In the genomic region with DNA sequence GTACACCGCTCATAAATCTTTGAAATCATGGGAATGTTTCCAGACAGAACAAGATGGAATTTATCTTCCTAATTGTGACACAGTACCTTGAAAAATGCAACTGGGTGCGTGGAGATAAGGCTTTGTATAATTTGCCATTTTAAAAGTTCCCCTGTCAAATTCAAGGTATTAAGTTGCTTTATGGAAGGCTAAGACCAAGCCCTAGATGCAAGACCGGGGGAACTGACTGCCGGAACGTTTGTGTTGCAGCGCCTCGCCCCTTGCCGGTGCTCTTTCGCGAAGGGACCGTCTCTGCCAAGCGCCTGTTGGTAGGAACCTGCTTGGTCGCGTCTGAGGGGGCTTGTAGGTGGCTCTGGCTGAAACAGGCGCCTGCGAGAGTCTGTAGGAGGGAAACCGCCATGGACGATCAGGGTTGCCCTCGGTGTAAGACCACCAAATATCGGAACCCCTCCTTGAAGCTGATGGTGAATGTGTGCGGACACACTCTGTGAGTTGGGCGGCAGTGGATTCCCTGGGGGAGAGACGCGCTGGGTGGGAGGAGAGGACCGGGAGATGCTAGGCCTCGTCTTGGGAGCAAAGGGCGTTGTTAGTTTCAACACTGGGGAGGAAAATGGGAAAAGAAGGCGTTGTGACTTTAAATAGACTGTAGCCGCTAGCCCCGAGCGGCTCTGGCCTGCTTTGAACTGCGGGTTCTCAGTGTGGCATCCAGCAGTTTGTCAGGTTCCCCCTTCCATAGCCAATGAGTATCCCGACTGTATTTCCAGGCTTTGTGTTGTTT, we compare ENCODE assay signal across 1 cellular context.
TF ChIP-seq lines count a peak whose summit lies in the region.

A gene (plus strand): TSS at position 297 of the 778 bp plus-strand sequence. CDS start 102 bp downstream, at position 399.

TF ChIP-seq in WTC11, 78 proteins besides CTCF, POLR2A, EP300 and RAD21 (continued from another document):
- TF ChIP-seq, protein P1, sequence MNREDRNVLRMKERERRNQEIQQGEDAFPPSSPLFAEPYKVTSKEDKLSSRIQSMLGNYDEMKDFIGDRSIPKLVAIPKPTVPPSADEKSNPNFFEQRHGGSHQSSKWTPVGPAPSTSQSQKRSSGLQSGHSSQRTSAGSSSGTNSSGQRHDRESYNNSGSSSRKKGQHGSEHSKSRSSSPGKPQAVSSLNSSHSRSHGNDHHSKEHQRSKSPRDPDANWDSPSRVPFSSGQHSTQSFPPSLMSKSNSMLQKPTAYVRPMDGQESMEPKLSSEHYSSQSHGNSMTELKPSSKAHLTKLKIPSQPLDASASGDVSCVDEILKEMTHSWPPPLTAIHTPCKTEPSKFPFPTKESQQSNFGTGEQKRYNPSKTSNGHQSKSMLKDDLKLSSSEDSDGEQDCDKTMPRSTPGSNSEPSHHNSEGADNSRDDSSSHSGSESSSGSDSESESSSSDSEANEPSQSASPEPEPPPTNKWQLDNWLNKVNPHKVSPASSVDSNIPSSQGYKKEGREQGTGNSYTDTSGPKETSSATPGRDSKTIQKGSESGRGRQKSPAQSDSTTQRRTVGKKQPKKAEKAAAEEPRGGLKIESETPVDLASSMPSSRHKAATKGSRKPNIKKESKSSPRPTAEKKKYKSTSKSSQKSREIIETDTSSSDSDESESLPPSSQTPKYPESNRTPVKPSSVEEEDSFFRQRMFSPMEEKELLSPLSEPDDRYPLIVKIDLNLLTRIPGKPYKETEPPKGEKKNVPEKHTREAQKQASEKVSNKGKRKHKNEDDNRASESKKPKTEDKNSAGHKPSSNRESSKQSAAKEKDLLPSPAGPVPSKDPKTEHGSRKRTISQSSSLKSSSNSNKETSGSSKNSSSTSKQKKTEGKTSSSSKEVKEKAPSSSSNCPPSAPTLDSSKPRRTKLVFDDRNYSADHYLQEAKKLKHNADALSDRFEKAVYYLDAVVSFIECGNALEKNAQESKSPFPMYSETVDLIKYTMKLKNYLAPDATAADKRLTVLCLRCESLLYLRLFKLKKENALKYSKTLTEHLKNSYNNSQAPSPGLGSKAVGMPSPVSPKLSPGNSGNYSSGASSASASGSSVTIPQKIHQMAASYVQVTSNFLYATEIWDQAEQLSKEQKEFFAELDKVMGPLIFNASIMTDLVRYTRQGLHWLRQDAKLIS (CRISPR knock-in tag; IDR thresholded peaks at IDR 0.05; ENCODE audit: borderline replicate concordance) = peak; percentile 85; the same call in 1 of the 2 replicates
- TF ChIP-seq, protein P2, sequence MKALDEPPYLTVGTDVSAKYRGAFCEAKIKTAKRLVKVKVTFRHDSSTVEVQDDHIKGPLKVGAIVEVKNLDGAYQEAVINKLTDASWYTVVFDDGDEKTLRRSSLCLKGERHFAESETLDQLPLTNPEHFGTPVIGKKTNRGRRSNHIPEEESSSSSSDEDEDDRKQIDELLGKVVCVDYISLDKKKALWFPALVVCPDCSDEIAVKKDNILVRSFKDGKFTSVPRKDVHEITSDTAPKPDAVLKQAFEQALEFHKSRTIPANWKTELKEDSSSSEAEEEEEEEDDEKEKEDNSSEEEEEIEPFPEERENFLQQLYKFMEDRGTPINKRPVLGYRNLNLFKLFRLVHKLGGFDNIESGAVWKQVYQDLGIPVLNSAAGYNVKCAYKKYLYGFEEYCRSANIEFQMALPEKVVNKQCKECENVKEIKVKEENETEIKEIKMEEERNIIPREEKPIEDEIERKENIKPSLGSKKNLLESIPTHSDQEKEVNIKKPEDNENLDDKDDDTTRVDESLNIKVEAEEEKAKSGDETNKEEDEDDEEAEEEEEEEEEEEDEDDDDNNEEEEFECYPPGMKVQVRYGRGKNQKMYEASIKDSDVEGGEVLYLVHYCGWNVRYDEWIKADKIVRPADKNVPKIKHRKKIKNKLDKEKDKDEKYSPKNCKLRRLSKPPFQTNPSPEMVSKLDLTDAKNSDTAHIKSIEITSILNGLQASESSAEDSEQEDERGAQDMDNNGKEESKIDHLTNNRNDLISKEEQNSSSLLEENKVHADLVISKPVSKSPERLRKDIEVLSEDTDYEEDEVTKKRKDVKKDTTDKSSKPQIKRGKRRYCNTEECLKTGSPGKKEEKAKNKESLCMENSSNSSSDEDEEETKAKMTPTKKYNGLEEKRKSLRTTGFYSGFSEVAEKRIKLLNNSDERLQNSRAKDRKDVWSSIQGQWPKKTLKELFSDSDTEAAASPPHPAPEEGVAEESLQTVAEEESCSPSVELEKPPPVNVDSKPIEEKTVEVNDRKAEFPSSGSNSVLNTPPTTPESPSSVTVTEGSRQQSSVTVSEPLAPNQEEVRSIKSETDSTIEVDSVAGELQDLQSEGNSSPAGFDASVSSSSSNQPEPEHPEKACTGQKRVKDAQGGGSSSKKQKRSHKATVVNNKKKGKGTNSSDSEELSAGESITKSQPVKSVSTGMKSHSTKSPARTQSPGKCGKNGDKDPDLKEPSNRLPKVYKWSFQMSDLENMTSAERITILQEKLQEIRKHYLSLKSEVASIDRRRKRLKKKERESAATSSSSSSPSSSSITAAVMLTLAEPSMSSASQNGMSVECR (CRISPR knock-in tag; IDR thresholded peaks at IDR 0.05; ENCODE audit: borderline replicate concordance) = peak; percentile 88; the same call in 1 of the 2 replicates
- peak; percentile 82; the same call in 1 of the 2 replicates for TF ChIP-seq ETV6 (CRISPR knock-in tag; IDR thresholded peaks at IDR 0.05)
- peak; percentile 57; the same call in 1 of the 2 replicates for TF ChIP-seq FOXP1 (CRISPR knock-in tag; IDR thresholded peaks at IDR 0.05; ENCODE audit: borderline replicate concordance)
- TF ChIP-seq, protein P3, sequence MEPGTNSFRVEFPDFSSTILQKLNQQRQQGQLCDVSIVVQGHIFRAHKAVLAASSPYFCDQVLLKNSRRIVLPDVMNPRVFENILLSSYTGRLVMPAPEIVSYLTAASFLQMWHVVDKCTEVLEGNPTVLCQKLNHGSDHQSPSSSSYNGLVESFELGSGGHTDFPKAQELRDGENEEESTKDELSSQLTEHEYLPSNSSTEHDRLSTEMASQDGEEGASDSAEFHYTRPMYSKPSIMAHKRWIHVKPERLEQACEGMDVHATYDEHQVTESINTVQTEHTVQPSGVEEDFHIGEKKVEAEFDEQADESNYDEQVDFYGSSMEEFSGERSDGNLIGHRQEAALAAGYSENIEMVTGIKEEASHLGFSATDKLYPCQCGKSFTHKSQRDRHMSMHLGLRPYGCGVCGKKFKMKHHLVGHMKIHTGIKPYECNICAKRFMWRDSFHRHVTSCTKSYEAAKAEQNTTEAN (CRISPR knock-in tag; IDR thresholded peaks at IDR 0.05) = peak; percentile 54; the same call in 1 of the 2 replicates
- TF ChIP-seq ZNF232 (CRISPR knock-in tag; IDR thresholded peaks at IDR 0.05) = peak; percentile 74; the same call in 1 of the 2 replicates
- TF ChIP-seq, protein P4, sequence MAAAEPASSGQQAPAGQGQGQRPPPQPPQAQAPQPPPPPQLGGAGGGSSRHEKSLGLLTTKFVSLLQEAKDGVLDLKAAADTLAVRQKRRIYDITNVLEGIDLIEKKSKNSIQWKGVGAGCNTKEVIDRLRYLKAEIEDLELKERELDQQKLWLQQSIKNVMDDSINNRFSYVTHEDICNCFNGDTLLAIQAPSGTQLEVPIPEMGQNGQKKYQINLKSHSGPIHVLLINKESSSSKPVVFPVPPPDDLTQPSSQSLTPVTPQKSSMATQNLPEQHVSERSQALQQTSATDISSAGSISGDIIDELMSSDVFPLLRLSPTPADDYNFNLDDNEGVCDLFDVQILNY (CRISPR knock-in tag; IDR thresholded peaks at IDR 0.05) = peak; percentile 61; the same call in 1 of the 2 replicates
- TF ChIP-seq KAT7 (CRISPR knock-in tag; IDR thresholded peaks at IDR 0.05; ENCODE audit: borderline replicate concordance) = 0 out of 2 replicates have a peak, but pooled peaks have one; percentile 90
- TF ChIP-seq TEAD4 (CRISPR knock-in tag; IDR thresholded peaks at IDR 0.05) = no peak
- no peak for TF ChIP-seq EMX1 (CRISPR knock-in tag; IDR thresholded peaks at IDR 0.05)
- TF ChIP-seq JUN (CRISPR knock-in tag; IDR thresholded peaks at IDR 0.05) = peak; percentile 49; the same call in 1 of the 2 replicates
- TF ChIP-seq, protein P5, sequence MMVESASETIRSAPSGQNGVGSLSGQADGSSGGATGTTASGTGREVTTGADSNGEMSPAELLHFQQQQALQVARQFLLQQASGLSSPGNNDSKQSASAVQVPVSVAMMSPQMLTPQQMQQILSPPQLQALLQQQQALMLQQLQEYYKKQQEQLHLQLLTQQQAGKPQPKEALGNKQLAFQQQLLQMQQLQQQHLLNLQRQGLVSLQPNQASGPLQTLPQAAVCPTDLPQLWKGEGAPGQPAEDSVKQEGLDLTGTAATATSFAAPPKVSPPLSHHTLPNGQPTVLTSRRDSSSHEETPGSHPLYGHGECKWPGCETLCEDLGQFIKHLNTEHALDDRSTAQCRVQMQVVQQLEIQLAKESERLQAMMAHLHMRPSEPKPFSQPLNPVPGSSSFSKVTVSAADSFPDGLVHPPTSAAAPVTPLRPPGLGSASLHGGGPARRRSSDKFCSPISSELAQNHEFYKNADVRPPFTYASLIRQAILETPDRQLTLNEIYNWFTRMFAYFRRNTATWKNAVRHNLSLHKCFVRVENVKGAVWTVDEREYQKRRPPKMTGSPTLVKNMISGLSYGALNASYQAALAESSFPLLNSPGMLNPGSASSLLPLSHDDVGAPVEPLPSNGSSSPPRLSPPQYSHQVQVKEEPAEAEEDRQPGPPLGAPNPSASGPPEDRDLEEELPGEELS (CRISPR knock-in tag; IDR thresholded peaks at IDR 0.05) = peak; percentile 87
- TF ChIP-seq ZNF671 (CRISPR knock-in tag; IDR thresholded peaks at IDR 0.05) = no peak
- TF ChIP-seq, protein P6, sequence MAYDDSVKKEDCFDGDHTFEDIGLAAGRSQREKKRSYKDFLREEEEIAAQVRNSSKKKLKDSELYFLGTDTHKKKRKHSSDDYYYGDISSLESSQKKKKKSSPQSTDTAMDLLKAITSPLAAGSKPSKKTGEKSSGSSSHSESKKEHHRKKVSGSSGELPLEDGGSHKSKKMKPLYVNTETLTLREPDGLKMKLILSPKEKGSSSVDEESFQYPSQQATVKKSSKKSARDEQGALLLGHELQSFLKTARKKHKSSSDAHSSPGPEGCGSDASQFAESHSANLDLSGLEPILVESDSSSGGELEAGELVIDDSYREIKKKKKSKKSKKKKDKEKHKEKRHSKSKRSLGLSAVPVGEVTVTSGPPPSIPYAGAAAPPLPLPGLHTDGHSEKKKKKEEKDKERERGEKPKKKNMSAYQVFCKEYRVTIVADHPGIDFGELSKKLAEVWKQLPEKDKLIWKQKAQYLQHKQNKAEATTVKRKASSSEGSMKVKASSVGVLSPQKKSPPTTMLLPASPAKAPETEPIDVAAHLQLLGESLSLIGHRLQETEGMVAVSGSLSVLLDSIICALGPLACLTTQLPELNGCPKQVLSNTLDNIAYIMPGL (CRISPR knock-in tag; IDR thresholded peaks at IDR 0.05) = peak; percentile 74; the same call in 1 of the 2 replicates
- TF ChIP-seq, protein P7, sequence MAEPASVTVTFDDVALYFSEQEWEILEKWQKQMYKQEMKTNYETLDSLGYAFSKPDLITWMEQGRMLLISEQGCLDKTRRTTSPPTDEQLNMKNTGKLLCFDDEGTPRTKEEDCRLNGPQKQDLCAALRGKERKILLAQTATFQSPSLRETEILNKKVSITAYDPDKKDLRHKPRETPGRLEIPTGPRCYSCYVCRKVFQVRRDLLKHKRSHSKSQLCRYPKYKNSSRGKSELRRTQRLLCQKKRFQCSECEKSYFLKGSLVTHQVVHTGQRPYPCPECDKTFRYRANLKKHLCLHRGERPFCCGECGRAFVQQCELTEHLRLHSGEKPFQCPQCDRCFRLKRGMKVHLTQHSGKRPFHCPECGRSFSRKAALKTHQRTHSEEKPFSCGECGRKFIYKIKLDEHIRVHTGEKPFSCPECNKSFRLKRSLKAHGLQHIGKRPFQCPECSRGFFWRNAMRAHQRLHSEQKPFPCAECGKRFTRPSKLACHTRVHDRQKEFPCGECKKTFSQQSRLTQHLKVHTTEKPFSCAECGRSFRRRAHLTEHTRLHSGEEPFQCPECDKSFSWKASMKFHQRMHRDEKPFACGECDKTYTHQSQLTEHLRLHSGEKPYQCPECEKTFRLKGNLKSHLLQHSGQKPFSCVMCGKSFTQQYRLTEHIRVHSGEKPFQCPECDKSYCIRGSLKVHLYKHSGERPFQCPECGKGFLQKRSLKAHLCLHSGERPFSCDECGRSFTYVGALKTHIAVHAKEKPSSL (CRISPR knock-in tag; conservative IDR thresholded peaks at IDR 0.05) = no peak
- TF ChIP-seq, protein P8, sequence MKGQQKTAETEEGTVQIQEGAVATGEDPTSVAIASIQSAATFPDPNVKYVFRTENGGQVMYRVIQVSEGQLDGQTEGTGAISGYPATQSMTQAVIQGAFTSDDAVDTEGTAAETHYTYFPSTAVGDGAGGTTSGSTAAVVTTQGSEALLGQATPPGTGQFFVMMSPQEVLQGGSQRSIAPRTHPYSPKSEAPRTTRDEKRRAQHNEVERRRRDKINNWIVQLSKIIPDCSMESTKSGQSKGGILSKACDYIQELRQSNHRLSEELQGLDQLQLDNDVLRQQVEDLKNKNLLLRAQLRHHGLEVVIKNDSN (CRISPR knock-in tag; IDR thresholded peaks at IDR 0.05) = peak; percentile 43; the same call in 1 of the 2 replicates
- TF ChIP-seq ESRRA (CRISPR knock-in tag; IDR thresholded peaks at IDR 0.05; ENCODE audit: borderline replicate concordance) = peak; percentile 69; the same call in 1 of the 2 replicates
- 0 out of 2 replicates have a peak, but pooled peaks have one; percentile 19 for TF ChIP-seq ZBTB21 (CRISPR knock-in tag; IDR thresholded peaks at IDR 0.05; ENCODE audit: borderline replicate concordance)
- TF ChIP-seq CBFB (CRISPR knock-in tag; IDR thresholded peaks at IDR 0.05; ENCODE audit: low read depth) = 0 out of 2 replicates have a peak, but pooled peaks have one; percentile 78
- no peak for TF ChIP-seq SOX15 (CRISPR knock-in tag; IDR thresholded peaks at IDR 0.05)
- TF ChIP-seq, protein P9, sequence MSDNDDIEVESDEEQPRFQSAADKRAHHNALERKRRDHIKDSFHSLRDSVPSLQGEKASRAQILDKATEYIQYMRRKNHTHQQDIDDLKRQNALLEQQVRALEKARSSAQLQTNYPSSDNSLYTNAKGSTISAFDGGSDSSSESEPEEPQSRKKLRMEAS (CRISPR knock-in tag; IDR thresholded peaks at IDR 0.05) = peak; percentile 74
- TF ChIP-seq, protein P10, sequence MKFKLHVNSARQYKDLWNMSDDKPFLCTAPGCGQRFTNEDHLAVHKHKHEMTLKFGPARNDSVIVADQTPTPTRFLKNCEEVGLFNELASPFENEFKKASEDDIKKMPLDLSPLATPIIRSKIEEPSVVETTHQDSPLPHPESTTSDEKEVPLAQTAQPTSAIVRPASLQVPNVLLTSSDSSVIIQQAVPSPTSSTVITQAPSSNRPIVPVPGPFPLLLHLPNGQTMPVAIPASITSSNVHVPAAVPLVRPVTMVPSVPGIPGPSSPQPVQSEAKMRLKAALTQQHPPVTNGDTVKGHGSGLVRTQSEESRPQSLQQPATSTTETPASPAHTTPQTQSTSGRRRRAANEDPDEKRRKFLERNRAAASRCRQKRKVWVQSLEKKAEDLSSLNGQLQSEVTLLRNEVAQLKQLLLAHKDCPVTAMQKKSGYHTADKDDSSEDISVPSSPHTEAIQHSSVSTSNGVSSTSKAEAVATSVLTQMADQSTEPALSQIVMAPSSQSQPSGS (CRISPR knock-in tag; IDR thresholded peaks at IDR 0.05; ENCODE audit: borderline replicate concordance, low read depth) = no peak
- TF ChIP-seq GRHL2 (CRISPR knock-in tag; IDR thresholded peaks at IDR 0.05; ENCODE audit: insufficient replicate concordance, severe bottlenecking) = no peak
